ENCODE assay signal across 1 cellular context in genomic region chrX:152813211-152813610, GRCh38.
TF ChIP-seq lines count a peak whose summit lies in the region.

No MANE protein-coding gene starts in this region.

TF ChIP-seq in neural cell, 6 proteins besides CTCF, POLR2A, EP300 and RAD21 (continued from another document):
- TF ChIP-seq REST (IDR thresholded peaks at IDR 0.05; ENCODE audit: borderline replicate concordance) (no peak), SMC3 (conservative IDR thresholded peaks at IDR 0.05; ENCODE audit: poor library complexity) (no peak), POLR2AphosphoS5 (IDR thresholded peaks at IDR 0.05) (no peak), EZH2 (IDR thresholded peaks at IDR 0.05; ENCODE audit: borderline replicate concordance, insufficient read depth, low read length, poor library complexity, severe bottlenecking) (no peak)
